1 cellular context compared by ENCODE assay signal in genomic region chr4:167987285-167987684, GRCh38.
TF ChIP-seq lines count a peak whose summit lies in the region.

No MANE protein-coding gene starts in this region.

TF ChIP-seq in HCT116, 20 proteins besides CTCF, POLR2A, EP300 and RAD21 (continued from another document):
- no peak for TF ChIP-seq REST (IDR thresholded peaks at IDR 0.05; ENCODE audit: low read depth)
- no peak for TF ChIP-seq CEBPB (IDR thresholded peaks at IDR 0.05; ENCODE audit: low read depth)
- no peak for TF ChIP-seq SIN3A (IDR thresholded peaks at IDR 0.05; ENCODE audit: low read depth)
- no peak for TF ChIP-seq EZH2phosphoT487 (IDR thresholded peaks at IDR 0.05; ENCODE audit: borderline replicate concordance)
- TF ChIP-seq ZFX (IDR thresholded peaks at IDR 0.05) = no peak
